ENCODE assay signal across 20 cellular contexts in genomic region chr6:6688951-6689350, GRCh38.
A peak's percentile ranks its signal among the peaks of the same experiment; 100 is the strongest.
DNase-seq lines count a peak whose midpoint lies in the region; ATAC-seq, FAIRE-seq and TF ChIP-seq lines count a peak whose summit lies in the region.
"Had no signal": no experiment of that assay in that cellular context is flagged by ENCODE, and none has a peak within 500 bp of the region (broad histone marks: within the 10 kb centered on the region; RNA-seq: fewer than 3 reads in every experiment).

No MANE protein-coding gene starts in this region.

- H3K4me3 ChIP-seq in H1 (ENCODE audit: extremely low read depth in 1 of 4, insufficient read depth in 2 of 4, low read depth in 3 of 4, low read length in 4 of 4) = no peak overlapping the region
- no peak overlapping the region for H3K4me3 ChIP-seq in muscle layer of colon (ENCODE audit: low read depth in 1 of 2, low read length in 2 of 2)
- H3K4me3 ChIP-seq in CD8-positive, alpha-beta memory T cell (ENCODE audit: low read length) = no peak overlapping the region
- H3K4me3 ChIP-seq: ovary had no signal

- no peaks in the 10 kb centered on the region for H3K27me3 Mint-ChIP-seq in type B pancreatic cell
- H3K27me3 Mint-ChIP-seq in CD8-positive, alpha-beta memory T cell = peaks cover 0 to 3% of the 10 kb centered on the region in 2 donors
- H3K27me3 Mint-ChIP-seq: central memory CD8-positive, alpha-beta T cell had no signal

- H3K4me3 Mint-ChIP-seq in type B pancreatic cell = peak overlapping the region; percentile 15
- no peak overlapping the region for H3K4me3 Mint-ChIP-seq in CD8-positive, alpha-beta memory T cell
- H3K4me3 Mint-ChIP-seq: activated T-helper 17 cell treated with anti-CD3 and anti-CD28 coated beads, Interleukin-2, amount 50 U/mL, for 72 hours; CD4-positive, CD25-positive, alpha-beta regulatory T cell; central memory CD8-positive, alpha-beta T cell had no signal

- no peak for TF ChIP-seq RAD21 in H1 (IDR thresholded peaks at IDR 0.05 in 1 of 2, conservative IDR thresholded peaks at IDR 0.05 in 1 of 2; ENCODE audit: low read depth in 2 of 2, low read length in 2 of 2)

- no peak overlapping the region for H2BK5ac ChIP-seq in H1 (ENCODE audit: low read depth, low read length)

- H4K20me1 ChIP-seq in H1 (replicated peaks in 1 of 2; ENCODE audit: control insufficient read depth in 1 of 2, insufficient read depth in 2 of 2, low read length in 2 of 2) = no peaks in the 10 kb centered on the region

- peak overlapping the region; percentile 98 for H2AK5ac ChIP-seq in H1 (ENCODE audit: low read depth, low read length)

- no peak overlapping the region for H4K8ac ChIP-seq in H1 (ENCODE audit: extremely low read depth, insufficient read depth, low read length)

- no peak overlapping the region for H4K5ac ChIP-seq in H1 (ENCODE audit: insufficient read length, low read depth, low read length)

- H3K79me2 ChIP-seq in H1 (ENCODE audit: control insufficient read depth in 1 of 2, insufficient read depth in 2 of 2, low read length in 2 of 2) = no peaks in the 10 kb centered on the region

- no peak for TF ChIP-seq EP300 in H1 (IDR thresholded peaks at IDR 0.05; ENCODE audit: borderline replicate concordance in 1 of 2, low read depth in 2 of 2, low read length in 2 of 2)

- POLR2A ChIA-PET in H1 (lab: Charles Lee; ENCODE audit: partially characterized antibody) = interaction anchor here (0.6 kb wide), 1 partner anchor 560 kb away, joined by 3 read pairs; no protein-coding TSS in a partner anchor
- POLR2A ChIA-PET in CD8-positive, alpha-beta memory T cell (lab: Charles Lee) = no interaction called here

- no peak overlapping the region for H4K91ac ChIP-seq in H1 (replicated peaks; ENCODE audit: insufficient read length, low read length)

- DNase-seq in NCI-H748 (lab: John Stamatoyannopoulos, UW; ENCODE audit: unreplicated experiment) = peak; percentile 14
- no peak for DNase-seq in NCI-H748 treated with DMSO at 0.1 percent for 48 hours (lab: John Stamatoyannopoulos, UW)
- no peak for DNase-seq in H1 (ENCODE audit: low read depth in 1 of 2, low spot score in 2 of 2)
- DNase-seq in type B pancreatic cell (ENCODE audit: extremely low spot score, unreplicated experiment) = no peak
- no peak for DNase-seq in stimulated activated CD4-positive, alpha-beta T cell treated with anti-CD3 and anti-CD28 coated beads, Interleukin-12 subunit alpha, Interleukin-12 subunit beta, amount 100 ng/mL, for 4 hours
- no peak for DNase-seq in CD8-positive, alpha-beta memory T cell
- DNase-seq: activated CD8-positive, alpha-beta memory T cell treated with anti-CD3 and anti-CD28 coated beads for 24 hours; DMS79 treated with DMSO at 0.1 percent for 48 hours; glutamatergic neuron; midbrain; NCI-H1436 treated with DMSO at 0.1 percent for 48 hours; NCI-H226; ovary; substantia nigra had no signal

- no peak overlapping the region for H2BK120ac ChIP-seq in H1 (replicated peaks; ENCODE audit: low read depth, low read length)

- H3K9ac ChIP-seq in H1 (replicated peaks in 1 of 4; ENCODE audit: extremely low read depth in 1 of 4, low read depth in 3 of 4, low read length in 3 of 4) (no peak overlapping the region), muscle layer of colon (ENCODE audit: low read length) (no peak overlapping the region)

- H3K4me2 ChIP-seq in H1 (ENCODE audit: insufficient read depth in 1 of 2, low read depth in 2 of 2, low read length in 2 of 2) = no peak overlapping the region; a peak in 1 of 4 replicates

- H2BK12ac ChIP-seq in H1 (ENCODE audit: low read depth, low read length) = peak overlapping the region; percentile 72; the same call in 1 of the 2 replicates

- no peaks in the 10 kb centered on the region for H3K79me1 ChIP-seq in H1 (ENCODE audit: low read depth, low read length)

- H3K4me1 ChIP-seq in H1 (replicated peaks in 1 of 4; ENCODE audit: control insufficient read depth in 3 of 4, insufficient read depth in 4 of 4, low read length in 3 of 4) (peaks cover 8 to 17% (median 16%) of the 10 kb centered on the region in 4 experiments), muscle layer of colon (ENCODE audit: insufficient read depth, low read length) (peaks cover 31% of the 10 kb centered on the region)
- no peaks in the 10 kb centered on the region for H3K4me1 ChIP-seq in CD8-positive, alpha-beta memory T cell (ENCODE audit: insufficient read depth, low read length)

- H3K9me3 ChIP-seq in H1 (ENCODE audit: insufficient read depth in 2 of 2, low read depth in 1 of 2, low read length in 1 of 2) = no peaks in the 10 kb centered on the region
- H3K9me3 ChIP-seq in muscle layer of colon (ENCODE audit: low read length) = no peaks in the 10 kb centered on the region
- no peaks in the 10 kb centered on the region for H3K9me3 ChIP-seq in CD8-positive, alpha-beta memory T cell (ENCODE audit: low read length)
- H3K9me3 ChIP-seq: ovary had no signal

- CTCF ChIA-PET in H1 (lab: Charles Lee; ENCODE audit: partially characterized antibody) = no interaction called here
- CTCF ChIA-PET in CD8-positive, alpha-beta memory T cell (lab: Charles Lee) = no interaction called here

- no peak overlapping the region for H3K27ac ChIP-seq in H1 (ENCODE audit: low read depth, low read length)
- peak overlapping the region; percentile 6 for H3K27ac ChIP-seq in muscle layer of colon (ENCODE audit: low read depth, low read length)
- no peak overlapping the region for H3K27ac ChIP-seq in CD8-positive, alpha-beta memory T cell (ENCODE audit: low read depth, low read length)
- H3K27ac ChIP-seq: 22Rv1 had no signal

- no peak overlapping the region for H2AFZ ChIP-seq in H1 (ENCODE audit: low read length)

- ATAC-seq in GM19455 (IDR thresholded peaks at IDR 0.05; ENCODE audit: unreplicated experiment) = no peak
- ATAC-seq: activated T-helper 17 cell treated with anti-CD3 and anti-CD28 coated beads, Interleukin-2, amount 50 U/mL, for 72 hours had no signal

- H3K4me1 Mint-ChIP-seq in type B pancreatic cell (ENCODE audit: unreplicated experiment) = peaks cover 44% of the 10 kb centered on the region
- H3K4me1 Mint-ChIP-seq in CD8-positive, alpha-beta memory T cell = peaks cover 5 to 16% (median 9%) of the 10 kb centered on the region in 3 donors

- 93% methylated on average over 1 of the region's 1 CpG; no CpG with 5 or more reads in 1 of the 2 experiments for WGBS in H1 (ENCODE audit: extremely low coverage in 1 of 2, insufficient coverage in 1 of 2, insufficient read length in 1 of 2, insufficient replicate concordance in 2 of 2, low coverage in 1 of 2, low lambda C conversion rate in 2 of 2, missing lambda C conversion rate in 1 of 2), 2 experiments

- TF ChIP-seq CTCF in H1 (IDR thresholded peaks at IDR 0.05; ENCODE audit: control extremely low read depth in 1 of 3, insufficient read depth in 1 of 3, low read depth in 1 of 3, low read length in 3 of 3) = no peak
- TF ChIP-seq CTCF in type B pancreatic cell (conservative IDR thresholded peaks at IDR 0.05) = no peak

- peak overlapping the region; percentile 96; the same call in 1 of the 2 replicates for H2BK15ac ChIP-seq in H1 (ENCODE audit: low read length)

- peaks cover 4% of the 10 kb centered on the region for H3K23me2 ChIP-seq in H1 (ENCODE audit: low read depth, low read length)

- peak overlapping the region; percentile 70 for H3K27ac Mint-ChIP-seq in type B pancreatic cell
- no peak overlapping the region for H3K27ac Mint-ChIP-seq in CD8-positive, alpha-beta memory T cell
- H3K27ac Mint-ChIP-seq: activated T-helper 17 cell treated with anti-CD3 and anti-CD28 coated beads, Interleukin-2, amount 50 U/mL, for 72 hours had no signal

- H3K56ac ChIP-seq in H1 (replicated peaks; ENCODE audit: insufficient read length, low read depth, low read length) = no peak overlapping the region

- H3K36me3 ChIP-seq in H1 (ENCODE audit: control insufficient read depth in 2 of 4, insufficient read depth in 4 of 4, low read length in 3 of 4) = no peaks in the 10 kb centered on the region
- no peaks in the 10 kb centered on the region for H3K36me3 ChIP-seq in muscle layer of colon (ENCODE audit: insufficient read depth, low read length)
- no peaks in the 10 kb centered on the region for H3K36me3 ChIP-seq in CD8-positive, alpha-beta memory T cell (ENCODE audit: insufficient read depth, low read length)
- H3K36me3 ChIP-seq: ovary had no signal

- no peaks in the 10 kb centered on the region for H3K36me3 Mint-ChIP-seq in type B pancreatic cell
- H3K36me3 Mint-ChIP-seq in CD8-positive, alpha-beta memory T cell = no peaks in the 10 kb centered on the region
- H3K36me3 Mint-ChIP-seq: CD4-positive, CD25-positive, alpha-beta regulatory T cell had no signal

- H2BK20ac ChIP-seq in H1 (ENCODE audit: low read length) = peak overlapping the region; percentile 82; the same call in 1 of the 2 replicates

- H3K4ac ChIP-seq in H1 (replicated peaks; ENCODE audit: insufficient read length, low read depth, low read length) = peak overlapping the region; percentile 79

- H3K14ac ChIP-seq in H1 (ENCODE audit: insufficient read length) = no peak overlapping the region

- TF ChIP-seq POLR2A in H1 (IDR thresholded peaks at IDR 0.05; ENCODE audit: control extremely low read depth in 1 of 2, low read depth in 2 of 2, low read length in 2 of 2) = no peak

- H3K27me3 ChIP-seq in H1 (replicated peaks in 1 of 4; ENCODE audit: control insufficient read depth in 3 of 4, extremely low read depth in 1 of 4, insufficient read depth in 3 of 4, low read length in 3 of 4) (no peaks in the 10 kb centered on the region), muscle layer of colon (ENCODE audit: control insufficient read depth in 1 of 2, insufficient read depth in 2 of 2, low read length in 2 of 2) (no peaks in the 10 kb centered on the region)
- no peaks in the 10 kb centered on the region for H3K27me3 ChIP-seq in CD8-positive, alpha-beta memory T cell (ENCODE audit: insufficient read depth, low read length, poor library complexity, severe bottlenecking)
- H3K27me3 ChIP-seq: ovary had no signal

- no peak for FAIRE-seq in H1 (lab: Jason Lieb, UNC)

- peaks cover 5% of the 10 kb centered on the region for H3K9me3 Mint-ChIP-seq in type B pancreatic cell
- no peaks in the 10 kb centered on the region for H3K9me3 Mint-ChIP-seq in CD8-positive, alpha-beta memory T cell
- H3K9me3 Mint-ChIP-seq: activated T-helper 17 cell treated with anti-CD3 and anti-CD28 coated beads, Interleukin-2, amount 50 U/mL, for 72 hours; central memory CD8-positive, alpha-beta T cell had no signal

- 0 out of 2 replicates have a peak overlapping the region, but pooled peaks have one; percentile 16 for H3K18ac ChIP-seq in H1 (ENCODE audit: extremely low read depth, low read length)

- no peak overlapping the region for H3K23ac ChIP-seq in H1 (ENCODE audit: insufficient read length)

TF ChIP-seq in H1, 55 proteins besides CTCF, POLR2A, EP300 and RAD21 (continues in another document):
- no peak for TF ChIP-seq RBBP5 (IDR thresholded peaks at IDR 0.05; ENCODE audit: borderline replicate concordance, low read depth, low read length)
- TF ChIP-seq SP2 (IDR thresholded peaks at IDR 0.05; ENCODE audit: low read length) = no peak
- TF ChIP-seq RNF2 (IDR thresholded peaks at IDR 0.05; ENCODE audit: borderline replicate concordance, low read depth, low read length, missing control alignments, poor library complexity, severe bottlenecking) = no peak
- TF ChIP-seq ZNF274 (IDR thresholded peaks at IDR 0.05; ENCODE audit: borderline replicate concordance, extremely low read depth, low read length) = no peak
- TF ChIP-seq CREB1 (IDR thresholded peaks at IDR 0.05) = no peak
- no peak for TF ChIP-seq YY1 (IDR thresholded peaks at IDR 0.05; ENCODE audit: low read depth, low read length)
- no peak for TF ChIP-seq EZH2 (IDR thresholded peaks at IDR 0.05; ENCODE audit: low read depth, low read length, severe bottlenecking)
